ENCODE assay signal across 33 cellular contexts in the genomic region with DNA sequence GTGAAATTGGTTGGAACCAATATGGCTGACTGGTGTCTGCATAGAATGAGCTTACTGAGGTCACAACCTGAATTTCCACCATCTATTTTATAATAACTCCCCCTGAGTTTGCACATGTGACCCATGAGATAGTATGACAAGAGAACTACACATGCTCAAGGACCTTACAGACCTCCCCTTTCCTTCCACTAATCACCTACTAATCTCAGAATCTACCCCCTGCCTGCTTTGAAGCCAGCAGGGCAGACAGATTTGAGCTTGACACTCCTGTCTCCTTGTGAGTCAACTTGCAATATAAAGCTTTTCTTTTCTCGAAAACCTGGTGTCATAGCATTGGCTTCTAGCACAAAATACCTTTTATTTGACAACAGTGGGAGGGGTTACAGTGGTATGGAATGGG.
"Had no signal": no experiment of that assay in that cellular context is flagged by ENCODE, and none has a peak within 500 bp of the region (broad histone marks: within the 10 kb centered on the region; RNA-seq: fewer than 3 reads in every experiment).

No MANE protein-coding gene starts in this region.

- H3K27ac ChIP-seq: adrenal gland, body of pancreas, cardiac muscle cell, colonic mucosa, dorsolateral prefrontal cortex, esophagus muscularis mucosa, heart right ventricle, left lung, ovary, thoracic aorta, upper lobe of right lung had no signal

- H3K4me1 ChIP-seq: adrenal gland, body of pancreas, colonic mucosa, esophagus muscularis mucosa, left lung, upper lobe of right lung had no signal

- H3K36me3 ChIP-seq: adrenal gland, cardiac muscle cell, colonic mucosa, esophagus muscularis mucosa, heart right ventricle, left lung, ovary, thoracic aorta, upper lobe of right lung had no signal

- DNase-seq: activated CD4-positive, alpha-beta memory T cell treated with anti-CD3 and anti-CD28 coated beads for 36 hours; activated CD4-positive, alpha-beta T cell treated with anti-CD3 and anti-CD28 coated beads, Interleukin-2, amount 10 ng/mL, durations not matched to agents 24 days and 14 days; activated CD4-positive, CD25-positive, alpha-beta regulatory T cell treated with anti-CD3 and anti-CD28 coated beads, Interleukin-2, amount 50 U/mL, for 72 hours; activated CD8-positive, alpha-beta memory T cell treated with anti-CD3 and anti-CD28 coated beads, Interleukin-2, amount 50 U/mL, for 4 hours; activated effector memory CD4-positive, alpha-beta T cell treated with anti-CD3 and anti-CD28 coated beads, Interleukin-2, amount 50 U/mL, for 16 hours; activated naive CD4-positive, alpha-beta T cell treated with anti-CD3 and anti-CD28 coated beads for 36 hours; activated naive CD8-positive, alpha-beta T cell treated with anti-CD3 and anti-CD28 coated beads for 36 hours; activated T-cell treated with anti-CD3 and anti-CD28 coated beads, Interleukin-2, amount 50 U/mL, for 1 hour; adrenal gland; aorta; body of pancreas; cerebellar nuclear complex; colonic mucosa; dorsolateral prefrontal cortex; effector memory CD4-positive, alpha-beta T cell; foreskin melanocyte; heart right ventricle; kidney glomerular epithelial cell; left lung; naive B cell; nephron progenitor cell; ovary; stimulated activated CD4-positive, alpha-beta T cell treated with anti-CD3 and anti-CD28 coated beads, Interleukin-4, amount 100 ng/mL, for 24 hours; T-helper 17 cell; T1000; upper lobe of right lung had no signal

- H3K4me3 ChIP-seq: adrenal gland, body of pancreas, cardiac muscle cell, colonic mucosa, dorsolateral prefrontal cortex, esophagus muscularis mucosa, heart right ventricle, left lung, lung, ovary, skin epidermis, thoracic aorta, upper lobe of right lung had no signal

- H3K27me3 ChIP-seq: adrenal gland, body of pancreas, cardiac muscle cell, colonic mucosa, dorsolateral prefrontal cortex, esophagus muscularis mucosa, heart right ventricle, left lung, ovary, upper lobe of right lung had no signal

- ATAC-seq: body of pancreas; heart right ventricle; sciatic nerve; stimulated activated effector memory CD8-positive, alpha-beta T cell treated with anti-CD3 and anti-CD28 coated beads, Interleukin-12 subunit alpha, Interleukin-12 subunit beta, amount 100 ng/mL, for 72 hours; T-helper 17 cell had no signal

- H3K9me3 ChIP-seq: adrenal gland, body of pancreas, colonic mucosa, esophagus muscularis mucosa, left lung, ovary, thoracic aorta, upper lobe of right lung had no signal
